In genomic region chr1:169893645-169894423, GRCh38 we compare ENCODE assay signal across 8 cellular contexts. TPM values are rescaled to one million over a fixed set of nuclear protein-coding genes. Genes with fewer than 3 reads are reported as not detected.
DNase-seq lines count a peak whose midpoint lies in the region; ATAC-seq and TF ChIP-seq lines count a peak whose summit lies in the region.

TSS of gene SCYL3 (minus strand) at chr1:169893896. CDS start at chr1:169888840, 5,056 bp downstream.

- intact Hi-C loops in aorta (cut with DNase I), result no loop called here

- H3K4me1 ChIP-seq in rectal smooth muscle tissue (ENCODE audit: control insufficient read depth, insufficient read depth, low read length) (peaks cover 6% of the 10 kb centered on the region), aorta (ENCODE audit: control insufficient read depth in 1 of 2, insufficient read depth in 2 of 2, low read length in 2 of 2) (peaks cover 0 to 6% of the 10 kb centered on the region in 2 donors)

- no peak for TF ChIP-seq CTCF in astrocyte of the cerebellum (IDR thresholded peaks at IDR 0.05; ENCODE audit: low read depth, low read length, missing control alignments)

- no peaks in the 10 kb centered on the region for H3K27me3 ChIP-seq in rectal smooth muscle tissue (ENCODE audit: control insufficient read depth, insufficient read depth, low read length)
- no peaks in the 10 kb centered on the region for H3K27me3 ChIP-seq in aorta (ENCODE audit: control insufficient read depth in 1 of 2, insufficient read depth in 2 of 2, low read length in 1 of 2)

- peak; percentile 87 for ATAC-seq in GM18505 (IDR thresholded peaks at IDR 0.05; ENCODE audit: unreplicated experiment)
- ATAC-seq in HG02973 (IDR thresholded peaks at IDR 0.05; ENCODE audit: unreplicated experiment), result peak; percentile 83
- ATAC-seq in aorta (ENCODE audit: low FRiP score), result peak; percentile 99

- H3K36me3 ChIP-seq in rectal smooth muscle tissue (ENCODE audit: control insufficient read depth, insufficient read depth, low read length), result no peaks in the 10 kb centered on the region
- H3K36me3 ChIP-seq in aorta (ENCODE audit: control insufficient read depth in 1 of 2, insufficient read depth in 2 of 2, low read length in 1 of 2), result no peaks in the 10 kb centered on the region

- H3K27ac ChIP-seq in rectal smooth muscle tissue (ENCODE audit: low read depth, low read length) (peak within 1 kb of the TSS; percentile 100), aorta (ENCODE audit: low read depth in 1 of 2, low read length in 2 of 2) (peak within 1 kb of the TSS; percentile 68 to 96)

- TF ChIP-seq POLR2A in GM18505 (IDR thresholded peaks at IDR 0.05; ENCODE audit: borderline replicate concordance, extremely low read depth, insufficient read depth, insufficient read length), result peak; percentile 85

- 0 to 1% methylated on average over 41 to 52 of the region's 52 CpGs for WGBS in aorta, 2 donors

- DNase-seq in NCI-H2029 (lab: John Stamatoyannopoulos, UW), result peak; percentile 88
- DNase-seq in T-helper 22 cell (ENCODE audit: low read depth), result peak; percentile 89
- DNase-seq in astrocyte of the cerebellum (ENCODE audit: low read depth), result peak; percentile 97
- DNase-seq in hepatic stellate cell (ENCODE audit: low spot score), result peak; percentile 97
- DNase-seq in aorta, result peak; percentile 95 to 96

- H3K9me3 ChIP-seq in aorta (ENCODE audit: control insufficient read depth, low read length), result no peaks in the 10 kb centered on the region

- H3K4me3 ChIP-seq in astrocyte of the cerebellum (ENCODE audit: low read depth, low read length) (peak within 1 kb of the TSS; percentile 90), rectal smooth muscle tissue (ENCODE audit: low read length) (peak within 1 kb of the TSS; percentile 86), aorta (ENCODE audit: low read length in 2 of 2) (peak within 1 kb of the TSS; percentile 84 to 91)

- H3K9ac ChIP-seq in rectal smooth muscle tissue (ENCODE audit: low read length), result peak within 1 kb of the TSS; percentile 89

- in situ Hi-C loops in astrocyte of the cerebellum (cut with HindIII; ENCODE audit: low sequenced_read_pairs), result no loop called here

RNA-seq across cellular contexts. Expression of gene SCYL3, which starts in this region (rescaled TPM):
- 10 to 100 TPM in 1 of 2 donors, 1 to 10 TPM in 1; 7.5 to 11.9 TPM for total RNA-seq in aorta
- polyA plus RNA-seq in aorta, result 1 to 10 TPM; 2.4 to 4.8 TPM

Comparison
In these comparisons a context has a peak if more than half of its experiments do, and no peak if none do; other contexts are left out.
1. Peak in every context shown above with its lines: DNase-seq, ATAC-seq, H3K4me3 ChIP-seq and H3K27ac ChIP-seq.